Comparison of ENCODE assay signal across 11 cellular contexts in the genomic region with DNA sequence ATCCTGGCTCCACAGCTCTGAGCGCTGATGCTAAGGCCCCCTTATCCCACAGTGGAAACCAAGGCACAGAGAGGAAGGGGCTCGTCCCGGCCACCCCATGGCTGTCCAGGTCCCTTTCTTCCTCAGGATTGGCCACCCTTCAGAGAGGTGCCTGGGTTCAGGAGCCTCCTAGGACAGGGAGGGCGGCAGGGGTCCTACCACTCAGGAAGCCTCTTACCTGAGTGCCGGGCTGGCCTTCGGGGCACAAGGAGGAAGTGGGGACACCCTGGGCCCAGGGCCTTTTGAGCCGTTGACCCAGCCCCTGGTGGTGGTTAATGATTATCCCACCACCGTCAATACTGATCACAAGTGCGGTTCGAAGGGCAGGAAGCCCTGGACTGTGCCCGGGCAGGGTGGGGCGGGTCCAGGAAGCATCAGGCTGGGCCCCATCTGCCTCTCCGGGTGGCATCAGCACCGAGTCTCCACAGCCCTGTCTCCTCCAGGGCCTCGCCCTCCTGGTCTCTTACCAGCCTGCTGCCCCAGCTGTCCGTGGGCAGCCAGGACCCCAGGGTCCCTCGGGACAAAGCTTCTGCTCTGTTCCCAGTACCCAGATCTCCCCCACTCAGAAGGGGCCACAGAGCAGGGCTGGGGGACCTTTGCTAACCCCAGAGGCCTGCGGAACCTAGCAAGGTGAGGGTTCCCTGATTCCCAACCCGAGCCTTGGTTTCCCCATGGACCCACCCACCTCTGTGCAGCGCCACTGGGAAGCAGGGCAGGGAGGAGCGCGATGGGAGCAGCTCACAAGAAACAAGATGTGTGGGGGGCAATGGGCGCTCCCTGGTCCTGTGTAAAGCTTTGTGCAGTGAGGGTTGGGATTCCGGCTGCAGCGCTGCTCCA. TPM values are rescaled to one million over a fixed set of nuclear protein-coding genes. Genes with fewer than 3 reads are reported as not detected.
DNase-seq lines count a peak whose midpoint lies in the region; ATAC-seq, FAIRE-seq and TF ChIP-seq lines count a peak whose summit lies in the region.
"Had no signal": no experiment of that assay in that cellular context is flagged by ENCODE, and none has a peak within 500 bp of the region (broad histone marks: within the 10 kb centered on the region; RNA-seq: fewer than 3 reads in every experiment).

No MANE protein-coding gene starts in this region.

- peaks cover 27% of the 10 kb centered on the region for H3K79me2 ChIP-seq in HepG2 (ENCODE audit: insufficient read depth, low read length)

- H3K9me3 ChIP-seq in HepG2 (ENCODE audit: low read length) = no peaks in the 10 kb centered on the region
- no peaks in the 10 kb centered on the region for H3K9me3 ChIP-seq in spleen

- TF ChIP-seq RAD21 in HepG2 (CRISPR knock-in tag; IDR thresholded peaks at IDR 0.05) = peak; percentile 26

- H3K4me3 ChIP-seq in HepG2 (replicated peaks in 1 of 3; ENCODE audit: insufficient read depth in 1 of 3, low read depth in 2 of 3, low read length in 3 of 3) (peak overlapping the region; percentile 80 to 96 (median 95)), spleen (no peak overlapping the region)
- H3K4me3 ChIP-seq: cardiac muscle cell had no signal

- peaks cover 10% of the 10 kb centered on the region; the same call in 1 of the 2 replicates for H4K20me1 ChIP-seq in HepG2 (ENCODE audit: insufficient read depth, low read length)

- 0% methylated on average over 3 of the region's 25 CpGs for WGBS in HepG2 (ENCODE audit: low lambda C conversion rate)
- WGBS in spleen, 5 donors = 64 to 81% (median 77%) methylated on average over 12 to 25 of the region's 25 CpGs

- TF ChIP-seq POLR2A in HepG2 (IDR thresholded peaks at IDR 0.05; ENCODE audit: insufficient read depth in 1 of 2, low read depth in 2 of 2, low read length in 2 of 2) (peak in 1 of 2 experiments; percentile 88; a peak in 2 of 4 replicates), spleen (IDR thresholded peaks at IDR 0.05) (no peak)

- H3K4me1 ChIP-seq in HepG2 (ENCODE audit: insufficient read depth, low read length) = peaks cover 55% of the 10 kb centered on the region
- H3K4me1 ChIP-seq in spleen = peaks cover 17 to 47% (median 32%) of the 10 kb centered on the region in 6 donors

- peak; percentile 97 for FAIRE-seq in HepG2 (lab: Jason Lieb, UNC)

- TF ChIP-seq CTCF in VCaP (conservative IDR thresholded peaks at IDR 0.05) (no peak), HepG2 (CRISPR knock-in tag; IDR thresholded peaks at IDR 0.05) (peak; percentile 38), spleen (IDR thresholded peaks at IDR 0.05 in 8 of 11, conservative IDR thresholded peaks at IDR 0.05 in 3 of 11) (no peak)

- H2AFZ ChIP-seq in HepG2 (ENCODE audit: low read length) = no peak overlapping the region

- H3K36me3 ChIP-seq in HepG2 (replicated peaks in 1 of 2; ENCODE audit: control insufficient read depth in 1 of 2, insufficient read depth in 2 of 2, low read length in 2 of 2) (peaks cover 5 to 11% of the 10 kb centered on the region in 2 experiments; a peak in 2 of 5 replicates), spleen (peaks cover 0 to 41% (median 30%) of the 10 kb centered on the region in 6 donors)

- peak overlapping the region; percentile 94 for H3K4me2 ChIP-seq in HepG2 (ENCODE audit: low read depth, low read length)

- peak overlapping the region; percentile 96 for H3K9ac ChIP-seq in HepG2 (ENCODE audit: insufficient read depth, low read depth, low read length)

- POLR2A ChIA-PET in HepG2 (lab: Yijun Ruan, JAX) = interaction anchor here (0.8 to 11.5 kb wide), 14 partner anchors 17 to 537 kb away, joined by 3 to 132 read pairs (median 5); partner anchors contain the start of genes BATF2, CDC42BPG, EHD1 and MEN1

- H3K27ac ChIP-seq in VCaP (peak overlapping the region; percentile 38; the same call in 1 of the 2 replicates), HepG2 (ENCODE audit: extremely low read length, insufficient read depth, low read length) (peak overlapping the region; percentile 88), spleen (peak overlapping the region in 5 of 8 donors; percentile 3 to 72 (median 48))
- H3K27ac ChIP-seq: cardiac muscle cell had no signal

- intact Hi-C loops in Right ventricle myocardium superior (cut with DNase I) (loop anchor here (1.0 kb wide), 1 partner anchor 46 kb away; no protein-coding TSS in a partner anchor), cardiac septum (cut with DNase I) (loop anchor here (1.0 kb wide), 1 partner anchor 46 kb away; no protein-coding TSS in a partner anchor), HepG2 (cut with micrococcal nuclease; ENCODE audit: unreplicated experiment) (loop anchor here (1.0 kb wide), 2 partner anchors 23 to 46 kb away; no protein-coding TSS in a partner anchor), spleen (cut with DNase I; ENCODE audit: low total_unique reads) (loop anchor here (2.0 kb wide), 1 partner anchor 47 kb away; no protein-coding TSS in a partner anchor)

- DNase-seq in Right ventricle myocardium superior (no peak), cardiac septum (ENCODE audit: low spot score) (no peak), HepG2 (ENCODE audit: low spot score) (peak; percentile 91), spleen (no peak), NCI-H1694 (lab: John Stamatoyannopoulos, UW) (no peak)

- H3K27me3 ChIP-seq in HepG2 (ENCODE audit: control insufficient read depth in 1 of 2, insufficient read depth in 2 of 2, low read length in 2 of 2) = no peaks in the 10 kb centered on the region; a peak in 1 of 5 replicates
- no peaks in the 10 kb centered on the region for H3K27me3 ChIP-seq in spleen (replicated peaks in 1 of 7)
- H3K27me3 ChIP-seq: cardiac muscle cell had no signal

- TF ChIP-seq EP300 in HepG2 (IDR thresholded peaks at IDR 0.05; ENCODE audit: low read depth in 2 of 2, low read length in 2 of 2) = peak in 1 of 2 experiments; percentile 57; a peak in 1 of 4 replicates
- peak; percentile 25; the same call in 1 of the 2 replicates for TF ChIP-seq EP300 in HepG2 (CRISPR knock-in tag; IDR thresholded peaks at IDR 0.05; ENCODE audit: borderline replicate concordance)

- in situ Hi-C loops in HepG2 (cut with HindIII; ENCODE audit: extremely low pct_ligation_motif_present, low pct_unique_long_range_greater_than_20kb) = loop anchor here (5.0 kb wide), 2 partner anchors 46 to 106 kb away; no protein-coding TSS in a partner anchor

- CTCF ChIA-PET in HepG2 (lab: Yijun Ruan, JAX; ENCODE audit: low intra/inter-chr PET ratio, low total read pairs) = interaction anchor here (1.8 to 3.9 kb wide), 3 partner anchors 23 to 50 kb away, joined by 5 to 72 read pairs (median 8); no protein-coding TSS in a partner anchor

- BruUV-seq in HepG2 (replicated peaks; lab: Mats Ljungman, UMichigan) = TSS peak; percentile 73

- ATAC-seq in Right ventricle myocardium superior (ENCODE audit: poor library complexity) (peak; percentile 7), HepG2 (peak; percentile 85), HG03039 (IDR thresholded peaks at IDR 0.05; ENCODE audit: unreplicated experiment) (no peak), HG03135 (IDR thresholded peaks at IDR 0.05; ENCODE audit: unreplicated experiment) (no peak)

RNA-seq across cellular contexts. Expression of gene EHD1, which starts 15.0 kb away (rescaled TPM):
- total RNA-seq in Right ventricle myocardium superior = 47.4 TPM
- total RNA-seq in cardiac septum = 50.9 TPM
- 22.0 and 26.6 TPM in 2 replicates for total RNA-seq in HepG2 (2016; rRNA removed; fragmentation: Illumina TruSeq; extraction: Trizol)
- 8.1 and 9.7 TPM in 2 replicates for total RNA-seq in HepG2 (2016; cell fraction: cytosol; rRNA removed; fragmentation: Illumina TruSeq; extraction: Trizol; ENCODE audit: low read depth)
- total RNA-seq in HepG2 (2016; cell fraction: insoluble cytoplasmic fraction; rRNA removed; fragmentation: Illumina TruSeq; extraction: Trizol) = 22.9 and 29.1 TPM in 2 replicates
- 11.0 and 11.5 TPM in 2 replicates for total RNA-seq in HepG2 (2016; cell fraction: membrane; rRNA removed; fragmentation: Illumina TruSeq; extraction: Trizol)
- 16.8 and 19.6 TPM in 2 replicates for total RNA-seq in HepG2 (2016; cell fraction: nucleus; rRNA removed; fragmentation: Illumina TruSeq; extraction: Trizol)
- polyA plus RNA-seq in HepG2 (2011; rRNA removed) = 23.6 and 29.4 TPM in 2 replicates
- 20.8 and 31.1 TPM in 2 replicates for polyA plus RNA-seq in HepG2 (2011; cell fraction: cytosol; rRNA removed)
- polyA plus RNA-seq in HepG2 (2011; cell fraction: nucleus; rRNA removed) = 42.3 and 43.0 TPM in 2 replicates
- polyA plus RNA-seq in HepG2 (2012) = 18.8 and 23.3 TPM in 2 replicates
- polyA plus RNA-seq in HepG2 (2016; cell fraction: cytosol; fragmentation: Illumina TruSeq; extraction: Trizol; ENCODE audit: low read depth) = 3.5 and 3.9 TPM in 2 replicates
- polyA plus RNA-seq in HepG2 (2016; cell fraction: insoluble cytoplasmic fraction; fragmentation: Illumina TruSeq; extraction: Trizol; ENCODE audit: low read depth) = 29.0 and 35.3 TPM in 2 replicates
- polyA plus RNA-seq in HepG2 (2016; cell fraction: membrane; fragmentation: Illumina TruSeq; extraction: Trizol; ENCODE audit: low read depth) = 7.9 and 9.3 TPM in 2 replicates
- polyA plus RNA-seq in HepG2 (2016; cell fraction: nucleus; fragmentation: Illumina TruSeq; extraction: Trizol; ENCODE audit: insufficient read depth, low read depth) = 33.4 and 34.4 TPM in 2 replicates
- polyA minus RNA-seq in HepG2 (2011; rRNA and poly(A)+ RNA removed; ENCODE audit: low replicate concordance) = 63.9 and 78.7 TPM in 2 replicates
- 21.2 and 28.0 TPM in 2 replicates for polyA minus RNA-seq in HepG2 (2011; cell fraction: cytosol; rRNA and poly(A)+ RNA removed)
- polyA minus RNA-seq in HepG2 (2011; cell fraction: nucleus; rRNA and poly(A)+ RNA removed) = 15.5 and 22.1 TPM in 2 replicates
- 100 to 1,000 TPM; 117 to 337 (median 201) TPM for total RNA-seq in spleen
- 10 to 100 TPM; 51.9 to 93.9 (median 53.7) TPM for polyA plus RNA-seq in spleen

RNA-seq across cellular contexts. Expression of gene ATG2A, which starts 23.6 kb away (rescaled TPM):
- total RNA-seq in Right ventricle myocardium superior = 11.5 TPM
- total RNA-seq in cardiac septum = 14.6 TPM
- total RNA-seq in HepG2 (2016; rRNA removed; fragmentation: Illumina TruSeq; extraction: Trizol) = 6.5 and 6.7 TPM in 2 replicates
- 5.0 and 5.3 TPM in 2 replicates for total RNA-seq in HepG2 (2016; cell fraction: cytosol; rRNA removed; fragmentation: Illumina TruSeq; extraction: Trizol; ENCODE audit: low read depth)
- 5.7 and 6.9 TPM in 2 replicates for total RNA-seq in HepG2 (2016; cell fraction: insoluble cytoplasmic fraction; rRNA removed; fragmentation: Illumina TruSeq; extraction: Trizol)
- 3.5 and 4.7 TPM in 2 replicates for total RNA-seq in HepG2 (2016; cell fraction: membrane; rRNA removed; fragmentation: Illumina TruSeq; extraction: Trizol)
- 7.1 and 8.3 TPM in 2 replicates for total RNA-seq in HepG2 (2016; cell fraction: nucleus; rRNA removed; fragmentation: Illumina TruSeq; extraction: Trizol)
- polyA plus RNA-seq in HepG2 (2011; rRNA removed) = 8.0 and 13.2 TPM in 2 replicates
- polyA plus RNA-seq in HepG2 (2011; cell fraction: cytosol; rRNA removed) = 4.6 and 6.5 TPM in 2 replicates
- polyA plus RNA-seq in HepG2 (2011; cell fraction: nucleus; rRNA removed) = 81.8 and 92.1 TPM in 2 replicates
- 14.9 and 21.4 TPM in 2 replicates for polyA plus RNA-seq in HepG2 (2012)
- 1.0 and 1.2 TPM in 2 replicates for polyA plus RNA-seq in HepG2 (2016; cell fraction: cytosol; fragmentation: Illumina TruSeq; extraction: Trizol; ENCODE audit: low read depth)
- polyA plus RNA-seq in HepG2 (2016; cell fraction: insoluble cytoplasmic fraction; fragmentation: Illumina TruSeq; extraction: Trizol; ENCODE audit: low read depth) = 5.5 and 7.6 TPM in 2 replicates
- 1.9 and 2.0 TPM in 2 replicates for polyA plus RNA-seq in HepG2 (2016; cell fraction: membrane; fragmentation: Illumina TruSeq; extraction: Trizol; ENCODE audit: low read depth)
- 19.9 and 22.1 TPM in 2 replicates for polyA plus RNA-seq in HepG2 (2016; cell fraction: nucleus; fragmentation: Illumina TruSeq; extraction: Trizol; ENCODE audit: insufficient read depth, low read depth)
- polyA minus RNA-seq in HepG2 (2011; rRNA and poly(A)+ RNA removed; ENCODE audit: low replicate concordance) = 20.7 and 23.4 TPM in 2 replicates
- polyA minus RNA-seq in HepG2 (2011; cell fraction: cytosol; rRNA and poly(A)+ RNA removed) = 11.5 and 17.2 TPM in 2 replicates
- polyA minus RNA-seq in HepG2 (2011; cell fraction: nucleus; rRNA and poly(A)+ RNA removed) = 24.7 and 27.0 TPM in 2 replicates
- total RNA-seq in spleen = 10 to 100 TPM; 32.7 to 57.3 (median 40.3) TPM
- 10 to 100 TPM; 14.3 to 30.3 (median 28.8) TPM for polyA plus RNA-seq in spleen

RNA-seq across cellular contexts. Expression of gene PPP2R5B, which starts 31.1 kb away (rescaled TPM):
- 20.6 TPM for total RNA-seq in Right ventricle myocardium superior
- 24.9 TPM for total RNA-seq in cardiac septum
- 1.6 and 2.3 TPM in 2 replicates for total RNA-seq in HepG2 (2016; rRNA removed; fragmentation: Illumina TruSeq; extraction: Trizol)
- 0.53 and 0.61 TPM in 2 replicates for total RNA-seq in HepG2 (2016; cell fraction: cytosol; rRNA removed; fragmentation: Illumina TruSeq; extraction: Trizol; ENCODE audit: low read depth)
- total RNA-seq in HepG2 (2016; cell fraction: insoluble cytoplasmic fraction; rRNA removed; fragmentation: Illumina TruSeq; extraction: Trizol) = 1.6 and 2.9 TPM in 2 replicates
- 1.7 and 1.9 TPM in 2 replicates for total RNA-seq in HepG2 (2016; cell fraction: membrane; rRNA removed; fragmentation: Illumina TruSeq; extraction: Trizol)
- total RNA-seq in HepG2 (2016; cell fraction: nucleus; rRNA removed; fragmentation: Illumina TruSeq; extraction: Trizol) = 1.9 and 2.8 TPM in 2 replicates
- 8.3 and 12.6 TPM in 2 replicates for polyA plus RNA-seq in HepG2 (2011; rRNA removed)
- 5.2 and 5.5 TPM in 2 replicates for polyA plus RNA-seq in HepG2 (2011; cell fraction: cytosol; rRNA removed)
- 38.0 and 39.6 TPM in 2 replicates for polyA plus RNA-seq in HepG2 (2011; cell fraction: nucleus; rRNA removed)
- 6.5 and 7.2 TPM in 2 replicates for polyA plus RNA-seq in HepG2 (2012)
- polyA plus RNA-seq in HepG2 (2016; cell fraction: cytosol; fragmentation: Illumina TruSeq; extraction: Trizol; ENCODE audit: low read depth) = 0.45 and 0.76 TPM in 2 replicates
- polyA plus RNA-seq in HepG2 (2016; cell fraction: insoluble cytoplasmic fraction; fragmentation: Illumina TruSeq; extraction: Trizol; ENCODE audit: low read depth) = 1.6 and 2.0 TPM in 2 replicates
- 1.3 and 2.0 TPM in 2 replicates for polyA plus RNA-seq in HepG2 (2016; cell fraction: membrane; fragmentation: Illumina TruSeq; extraction: Trizol; ENCODE audit: low read depth)
- polyA plus RNA-seq in HepG2 (2016; cell fraction: nucleus; fragmentation: Illumina TruSeq; extraction: Trizol; ENCODE audit: insufficient read depth, low read depth) = 6.5 and 7.0 TPM in 2 replicates
- 4.2 and 6.0 TPM in 2 replicates for polyA minus RNA-seq in HepG2 (2011; rRNA and poly(A)+ RNA removed; ENCODE audit: low replicate concordance)
- 2.0 and 4.1 TPM in 2 replicates for polyA minus RNA-seq in HepG2 (2011; cell fraction: cytosol; rRNA and poly(A)+ RNA removed)
- polyA minus RNA-seq in HepG2 (2011; cell fraction: nucleus; rRNA and poly(A)+ RNA removed) = 4.6 and 4.8 TPM in 2 replicates
- total RNA-seq in spleen = 10 to 100 TPM; 21.9 to 45.1 (median 30.4) TPM
- polyA plus RNA-seq in spleen = 10 to 100 TPM; 10.8 to 25.4 (median 15.2) TPM

RNA-seq across cellular contexts. Expression of gene GPHA2, which starts 42.3 kb away (rescaled TPM):
- total RNA-seq in Right ventricle myocardium superior = not detected
- total RNA-seq in cardiac septum = not detected
- 11.6 and 19.1 TPM in 2 replicates for total RNA-seq in HepG2 (2016; rRNA removed; fragmentation: Illumina TruSeq; extraction: Trizol)
- total RNA-seq in HepG2 (2016; cell fraction: cytosol; rRNA removed; fragmentation: Illumina TruSeq; extraction: Trizol; ENCODE audit: low read depth) = 5.4 and 8.4 TPM in 2 replicates
- 14.5 and 23.6 TPM in 2 replicates for total RNA-seq in HepG2 (2016; cell fraction: insoluble cytoplasmic fraction; rRNA removed; fragmentation: Illumina TruSeq; extraction: Trizol)
- total RNA-seq in HepG2 (2016; cell fraction: membrane; rRNA removed; fragmentation: Illumina TruSeq; extraction: Trizol) = 9.9 and 10.1 TPM in 2 replicates
- total RNA-seq in HepG2 (2016; cell fraction: nucleus; rRNA removed; fragmentation: Illumina TruSeq; extraction: Trizol) = 16.1 and 16.5 TPM in 2 replicates
- 10.1 and 13.0 TPM in 2 replicates for polyA plus RNA-seq in HepG2 (2011; rRNA removed)
- polyA plus RNA-seq in HepG2 (2011; cell fraction: cytosol; rRNA removed) = 9.1 and 24.9 TPM in 2 replicates
- polyA plus RNA-seq in HepG2 (2011; cell fraction: nucleus; rRNA removed) = 5.5 and 7.6 TPM in 2 replicates
- polyA plus RNA-seq in HepG2 (2012) = 4.9 and 6.7 TPM in 2 replicates
- polyA plus RNA-seq in HepG2 (2016; cell fraction: cytosol; fragmentation: Illumina TruSeq; extraction: Trizol; ENCODE audit: low read depth) = 8.6 and 12.5 TPM in 2 replicates
- polyA plus RNA-seq in HepG2 (2016; cell fraction: insoluble cytoplasmic fraction; fragmentation: Illumina TruSeq; extraction: Trizol; ENCODE audit: low read depth) = 17.0 and 17.6 TPM in 2 replicates
- 11.7 and 13.3 TPM in 2 replicates for polyA plus RNA-seq in HepG2 (2016; cell fraction: membrane; fragmentation: Illumina TruSeq; extraction: Trizol; ENCODE audit: low read depth)
- polyA plus RNA-seq in HepG2 (2016; cell fraction: nucleus; fragmentation: Illumina TruSeq; extraction: Trizol; ENCODE audit: insufficient read depth, low read depth) = 33.1 and 38.1 TPM in 2 replicates
- polyA minus RNA-seq in HepG2 (2011; rRNA and poly(A)+ RNA removed; ENCODE audit: low replicate concordance) = 18.7 TPM in 1 of 2 replicates, not detected in the other
- 2.4 TPM in 2 replicates for polyA minus RNA-seq in HepG2 (2011; cell fraction: cytosol; rRNA and poly(A)+ RNA removed)
- 1.1 and 1.7 TPM in 2 replicates for polyA minus RNA-seq in HepG2 (2011; cell fraction: nucleus; rRNA and poly(A)+ RNA removed)
- not detected for total RNA-seq in spleen
- polyA plus RNA-seq in spleen = 1 to 10 TPM in 2 of 3 donors, under 1 TPM in 1; 0.89 to 4.4 (median 1.2) TPM
- total RNA-seq: cardiac muscle cell, glomerular endothelial cell had no signal
- polyA plus RNA-seq: neural cell had no signal

RNA-seq across cellular contexts. Expression of gene CDC42BPG, which starts 49.0 kb away (rescaled TPM):
- total RNA-seq in Right ventricle myocardium superior = 0.35 TPM
- 1.2 TPM for total RNA-seq in cardiac septum
- total RNA-seq in HepG2 (2016; rRNA removed; fragmentation: Illumina TruSeq; extraction: Trizol) = 0.77 and 1.4 TPM in 2 replicates
- total RNA-seq in HepG2 (2016; cell fraction: cytosol; rRNA removed; fragmentation: Illumina TruSeq; extraction: Trizol; ENCODE audit: low read depth) = 0.10 and 0.35 TPM in 2 replicates
- total RNA-seq in HepG2 (2016; cell fraction: insoluble cytoplasmic fraction; rRNA removed; fragmentation: Illumina TruSeq; extraction: Trizol) = 0.42 and 1.4 TPM in 2 replicates
- total RNA-seq in HepG2 (2016; cell fraction: membrane; rRNA removed; fragmentation: Illumina TruSeq; extraction: Trizol) = 0.37 and 0.38 TPM in 2 replicates
- 1.8 and 2.0 TPM in 2 replicates for total RNA-seq in HepG2 (2016; cell fraction: nucleus; rRNA removed; fragmentation: Illumina TruSeq; extraction: Trizol)
- polyA plus RNA-seq in HepG2 (2011; rRNA removed) = 0.55 and 0.99 TPM in 2 replicates
- polyA plus RNA-seq in HepG2 (2011; cell fraction: cytosol; rRNA removed) = 0.34 and 0.54 TPM in 2 replicates
- polyA plus RNA-seq in HepG2 (2011; cell fraction: nucleus; rRNA removed) = 6.3 and 7.3 TPM in 2 replicates
- polyA plus RNA-seq in HepG2 (2012) = 1.2 and 1.3 TPM in 2 replicates
- polyA plus RNA-seq in HepG2 (2016; cell fraction: cytosol; fragmentation: Illumina TruSeq; extraction: Trizol; ENCODE audit: low read depth) = 0.06 and 0.11 TPM in 2 replicates
- 0.63 and 0.75 TPM in 2 replicates for polyA plus RNA-seq in HepG2 (2016; cell fraction: insoluble cytoplasmic fraction; fragmentation: Illumina TruSeq; extraction: Trizol; ENCODE audit: low read depth)
- 0.24 and 0.70 TPM in 2 replicates for polyA plus RNA-seq in HepG2 (2016; cell fraction: membrane; fragmentation: Illumina TruSeq; extraction: Trizol; ENCODE audit: low read depth)
- 4.9 and 5.6 TPM in 2 replicates for polyA plus RNA-seq in HepG2 (2016; cell fraction: nucleus; fragmentation: Illumina TruSeq; extraction: Trizol; ENCODE audit: insufficient read depth, low read depth)
- 1.3 and 2.7 TPM in 2 replicates for polyA minus RNA-seq in HepG2 (2011; rRNA and poly(A)+ RNA removed; ENCODE audit: low replicate concordance)
- 0.59 and 1.6 TPM in 2 replicates for polyA minus RNA-seq in HepG2 (2011; cell fraction: cytosol; rRNA and poly(A)+ RNA removed)
- 1.9 and 4.0 TPM in 2 replicates for polyA minus RNA-seq in HepG2 (2011; cell fraction: nucleus; rRNA and poly(A)+ RNA removed)
- 1 to 10 TPM; 1.9 to 4.6 (median 2.6) TPM for total RNA-seq in spleen
- polyA plus RNA-seq in spleen = 1 to 10 TPM in 2 of 3 donors, under 1 TPM in 1; 0.74 to 2.0 (median 1.0) TPM
- polyA plus RNA-seq: neural cell had no signal

Comparison
In these comparisons a context has a peak if more than half of its experiments do, and no peak if none do; other contexts are left out.
1. ATAC-seq: peak in Right ventricle myocardium superior (single experiment) and HepG2 (single experiment); none in HG03039 (single experiment) and HG03135 (single experiment).
2. H3K27ac ChIP-seq: peak in every context shown above with its lines; median percentile 88 in HepG2; 48 in spleen; 38 in VCaP.
3. H3K4me3 ChIP-seq: peak in HepG2 (3 of 3); none in spleen (0 of 8).